Comparison of ENCODE assay signal across 25 cellular contexts in genomic region chr10:109343293-109343692, GRCh38.
DNase-seq lines count a peak whose midpoint lies in the region; ATAC-seq and TF ChIP-seq lines count a peak whose summit lies in the region.
"Had no signal": no experiment of that assay in that cellular context is flagged by ENCODE, and none has a peak within 500 bp of the region (broad histone marks: within the 10 kb centered on the region; RNA-seq: fewer than 3 reads in every experiment).

No MANE protein-coding gene starts in this region.

- H3K4me1 Mint-ChIP-seq in HFFc6 (ENCODE audit: low read depth): peaks cover 15% of the 10 kb centered on the region
- no peaks in the 10 kb centered on the region for H3K4me1 Mint-ChIP-seq in natural killer cell
- H3K4me1 Mint-ChIP-seq: naive thymus-derived CD4-positive, alpha-beta T cell had no signal

- intact Hi-C loops in natural killer cell (cut with micrococcal nuclease): no loop called here

- H3K4me3 Mint-ChIP-seq in HFFc6 (no peak overlapping the region), natural killer cell (no peak overlapping the region)
- H3K4me3 Mint-ChIP-seq: activated CD8-positive, alpha-beta T cell treated with anti-CD3 and anti-CD28 coated beads, Interleukin-2, amount 10 ng/mL, durations not matched to agents 7 days and 5 days; activated T-cell treated with anti-CD3 and anti-CD28 coated beads, Interleukin-2, amount 50 U/mL, for 4 hours; naive thymus-derived CD4-positive, alpha-beta T cell had no signal

- H3K4me1 ChIP-seq in SJCRH30: peaks cover 41% of the 10 kb centered on the region
- H3K4me1 ChIP-seq: BLaER1 treated with 17β-estradiol and CSF1 and Interleukin-3, amounts not matched to agents 10 nM and 100 nM; breast epithelium had no signal

- peak overlapping the region; percentile 85 for H3K27ac ChIP-seq in SJCRH30
- H3K27ac ChIP-seq: BLaER1 treated with 17β-estradiol and CSF1 and Interleukin-3, amounts not matched to agents 10 nM and 100 nM; breast epithelium; skin epidermis had no signal

- H3K27me3 Mint-ChIP-seq in HFFc6 (ENCODE audit: insufficient read depth) (peaks cover 4% of the 10 kb centered on the region), natural killer cell (ENCODE audit: low read depth in 2 of 2) (no peaks in the 10 kb centered on the region)
- H3K27me3 Mint-ChIP-seq: naive thymus-derived CD4-positive, alpha-beta T cell had no signal

- DNase-seq in HFFc6: peak; percentile 11
- peak; percentile 93 to 97 for DNase-seq in SJCRH30
- DNase-seq in foreskin fibroblast: peak; percentile 22 to 28
- no peak for DNase-seq in NCI-H2081 treated with DMSO at 0.1 percent for 48 hours (lab: John Stamatoyannopoulos, UW)
- no peak for DNase-seq in natural killer cell
- DNase-seq in NCI-H187 (lab: John Stamatoyannopoulos, UW): no peak
- DNase-seq: activated CD4-positive, CD25-positive, alpha-beta regulatory T cell; activated CD8-positive, alpha-beta T cell treated with anti-CD3 and anti-CD28 coated beads, Interleukin-2, amount 10 ng/mL, durations not matched to agents 7 days and 5 days; activated T-cell treated with anti-CD3 and anti-CD28 coated beads, Interleukin-2, amount 50 U/mL, for 4 hours; head of caudate nucleus; naive thymus-derived CD4-positive, alpha-beta T cell; NCI-H1105; NCI-H2107; NCI-H510A treated with DMSO at 0.1 percent for 48 hours; SHP77; stimulated activated CD8-positive, alpha-beta memory T cell treated with anti-CD3 and anti-CD28 coated beads, Interleukin-4, amount 100 ng/mL, for 48 hours; substantia nigra; T-helper 2 cell had no signal

- H3K36me3 ChIP-seq in SJCRH30: no peaks in the 10 kb centered on the region
- H3K36me3 ChIP-seq: BLaER1 treated with 17β-estradiol and CSF1 and Interleukin-3, amounts not matched to agents 10 nM and 100 nM; breast epithelium had no signal

- no peak overlapping the region for H3K27ac Mint-ChIP-seq in HFFc6
- no peak overlapping the region for H3K27ac Mint-ChIP-seq in natural killer cell
- H3K27ac Mint-ChIP-seq: activated CD8-positive, alpha-beta T cell treated with anti-CD3 and anti-CD28 coated beads, Interleukin-2, amount 10 ng/mL, durations not matched to agents 7 days and 5 days; activated naive CD4-positive, alpha-beta T cell treated with anti-CD3 and anti-CD28 coated beads, Interleukin-2, amount 50 U/mL, for 72 hours; naive thymus-derived CD4-positive, alpha-beta T cell had no signal

- H3K9me3 ChIP-seq in SJCRH30 (replicated peaks): no peaks in the 10 kb centered on the region; the same call in 1 of the 2 replicates
- H3K9me3 ChIP-seq: BLaER1 treated with 17β-estradiol and CSF1 and Interleukin-3, amounts not matched to agents 10 nM and 100 nM; breast epithelium had no signal

- H3K27me3 ChIP-seq in SJCRH30: no peaks in the 10 kb centered on the region
- H3K27me3 ChIP-seq: BLaER1 treated with 17β-estradiol and CSF1 and Interleukin-3, amounts not matched to agents 10 nM and 100 nM; breast epithelium had no signal

- TF ChIP-seq CTCF in HFFc6 (IDR thresholded peaks at IDR 0.05) (no peak), foreskin fibroblast (IDR thresholded peaks at IDR 0.05; ENCODE audit: low read depth, low read length) (no peak), natural killer cell (IDR thresholded peaks at IDR 0.05) (no peak)

- no peak overlapping the region for H3K4me3 ChIP-seq in SJCRH30
- no peak overlapping the region for H3K4me3 ChIP-seq in foreskin fibroblast (ENCODE audit: low read depth in 1 of 2, low read length in 2 of 2)
- H3K4me3 ChIP-seq: BLaER1 treated with 17β-estradiol and CSF1 and Interleukin-3, amounts not matched to agents 10 nM and 100 nM; breast epithelium; lung; skin epidermis had no signal

- H3K36me3 Mint-ChIP-seq in HFFc6 (ENCODE audit: low read depth) (no peaks in the 10 kb centered on the region), natural killer cell (no peaks in the 10 kb centered on the region)

- ATAC-seq in HG03469 (IDR thresholded peaks at IDR 0.05; ENCODE audit: unreplicated experiment) (no peak), natural killer cell (no peak)
- ATAC-seq: activated CD8-positive, alpha-beta T cell treated with anti-CD3 and anti-CD28 coated beads, Interleukin-2, amount 10 ng/mL, durations not matched to agents 7 days and 5 days; activated naive CD4-positive, alpha-beta T cell treated with anti-CD3 and anti-CD28 coated beads, Interleukin-2, amount 50 U/mL, for 72 hours; activated T-cell treated with anti-CD3 and anti-CD28 coated beads, Interleukin-2, amount 50 U/mL, for 4 hours; esophagus mucosa; naive thymus-derived CD4-positive, alpha-beta T cell had no signal

- no peaks in the 10 kb centered on the region for H3K9me3 Mint-ChIP-seq in HFFc6
- peaks cover 11% of the 10 kb centered on the region in 2 donors for H3K9me3 Mint-ChIP-seq in natural killer cell

Comparison
In these comparisons a context has a peak if more than half of its experiments do, and no peak if none do; other contexts are left out.
1. DNase-seq: peak in HFFc6 (single experiment), SJCRH30 (2 of 2) and foreskin fibroblast (2 of 2); none in NCI-H2081 treated with DMSO at 0.1 percent for 48 hours (single experiment), natural killer cell (single experiment) and NCI-H187 (0 of 2).